In genomic region chr7:7773334-7774308, GRCh38 we compare ENCODE assay signal across 10 cellular contexts. TPM values are rescaled to one million over a fixed set of nuclear protein-coding genes. Genes with fewer than 3 reads are reported as not detected.
DNase-seq lines count a peak whose midpoint lies in the region; ATAC-seq and TF ChIP-seq lines count a peak whose summit lies in the region.
"Had no signal": no experiment of that assay in that cellular context is flagged by ENCODE, and none has a peak within 500 bp of the region (broad histone marks: within the 10 kb centered on the region; RNA-seq: fewer than 3 reads in every experiment).

No MANE protein-coding gene starts in this region.

- H3K27ac Mint-ChIP-seq in activated naive CD4-positive, alpha-beta T cell treated with anti-CD3 and anti-CD28 coated beads, Interleukin-2, amount 50 U/mL, for 24 hours = no peak overlapping the region

- H3K9me3 Mint-ChIP-seq in activated naive CD4-positive, alpha-beta T cell treated with anti-CD3 and anti-CD28 coated beads, Interleukin-2, amount 50 U/mL, for 24 hours = peaks cover 4% of the 10 kb centered on the region

- TF ChIP-seq POLR2A in tibial nerve (IDR thresholded peaks at IDR 0.05) = no peak

- ATAC-seq in HG02588 (IDR thresholded peaks at IDR 0.05; ENCODE audit: unreplicated experiment) = peak; percentile 59
- peak; percentile 52 for ATAC-seq in HG03571 (IDR thresholded peaks at IDR 0.05; ENCODE audit: unreplicated experiment)
- no peak for ATAC-seq in HG02852 (IDR thresholded peaks at IDR 0.05; ENCODE audit: unreplicated experiment)
- ATAC-seq: body of pancreas had no signal

- H3K36me3 Mint-ChIP-seq in activated naive CD4-positive, alpha-beta T cell treated with anti-CD3 and anti-CD28 coated beads, Interleukin-2, amount 50 U/mL, for 24 hours = peaks cover 7% of the 10 kb centered on the region

- H3K4me3 Mint-ChIP-seq in activated naive CD4-positive, alpha-beta T cell treated with anti-CD3 and anti-CD28 coated beads, Interleukin-2, amount 50 U/mL, for 24 hours = peak overlapping the region; percentile 16

- no peaks in the 10 kb centered on the region for H3K27me3 ChIP-seq in tibial nerve
- H3K27me3 ChIP-seq: body of pancreas had no signal

- H3K4me1 ChIP-seq in tibial nerve = no peaks in the 10 kb centered on the region
- H3K4me1 ChIP-seq: body of pancreas had no signal

- no peak for TF ChIP-seq EP300 in tibial nerve (IDR thresholded peaks at IDR 0.05)

- H3K27ac ChIP-seq in tibial nerve = no peak overlapping the region
- H3K27ac ChIP-seq: body of pancreas had no signal

- peaks cover 39% of the 10 kb centered on the region for H3K4me1 Mint-ChIP-seq in activated naive CD4-positive, alpha-beta T cell treated with anti-CD3 and anti-CD28 coated beads, Interleukin-2, amount 50 U/mL, for 24 hours

- no peaks in the 10 kb centered on the region for H3K36me3 ChIP-seq in tibial nerve

- DNase-seq in activated naive CD4-positive, alpha-beta T cell treated with anti-CD3 and anti-CD28 coated beads, Interleukin-2, amount 50 U/mL, for 16 hours = no peak
- DNase-seq in 8988T (no peak), T-helper 1 cell (no peak), tibial nerve (ENCODE audit: low spot score in 2 of 2) (no peak)
- DNase-seq: body of pancreas, SK-N-SH had no signal

- WGBS in tibial nerve, 2 donors = 80 to 94% methylated on average over 3 of the region's 3 CpGs

- no peaks in the 10 kb centered on the region for H3K9me3 ChIP-seq in tibial nerve
- H3K9me3 ChIP-seq: body of pancreas, SK-N-SH had no signal

- no peak overlapping the region for H3K4me3 ChIP-seq in tibial nerve
- H3K4me3 ChIP-seq: body of pancreas had no signal

- no peaks in the 10 kb centered on the region for H3K27me3 Mint-ChIP-seq in activated naive CD4-positive, alpha-beta T cell treated with anti-CD3 and anti-CD28 coated beads, Interleukin-2, amount 50 U/mL, for 24 hours

- no peak for TF ChIP-seq CTCF in tibial nerve (IDR thresholded peaks at IDR 0.05)

RNA-seq across cellular contexts. Expression of gene RPA3, which starts 55.2 kb away (rescaled TPM):
- 10 to 100 TPM; 14.4 to 21.9 (median 19.2) TPM for total RNA-seq in tibial nerve
